In the genomic region with DNA sequence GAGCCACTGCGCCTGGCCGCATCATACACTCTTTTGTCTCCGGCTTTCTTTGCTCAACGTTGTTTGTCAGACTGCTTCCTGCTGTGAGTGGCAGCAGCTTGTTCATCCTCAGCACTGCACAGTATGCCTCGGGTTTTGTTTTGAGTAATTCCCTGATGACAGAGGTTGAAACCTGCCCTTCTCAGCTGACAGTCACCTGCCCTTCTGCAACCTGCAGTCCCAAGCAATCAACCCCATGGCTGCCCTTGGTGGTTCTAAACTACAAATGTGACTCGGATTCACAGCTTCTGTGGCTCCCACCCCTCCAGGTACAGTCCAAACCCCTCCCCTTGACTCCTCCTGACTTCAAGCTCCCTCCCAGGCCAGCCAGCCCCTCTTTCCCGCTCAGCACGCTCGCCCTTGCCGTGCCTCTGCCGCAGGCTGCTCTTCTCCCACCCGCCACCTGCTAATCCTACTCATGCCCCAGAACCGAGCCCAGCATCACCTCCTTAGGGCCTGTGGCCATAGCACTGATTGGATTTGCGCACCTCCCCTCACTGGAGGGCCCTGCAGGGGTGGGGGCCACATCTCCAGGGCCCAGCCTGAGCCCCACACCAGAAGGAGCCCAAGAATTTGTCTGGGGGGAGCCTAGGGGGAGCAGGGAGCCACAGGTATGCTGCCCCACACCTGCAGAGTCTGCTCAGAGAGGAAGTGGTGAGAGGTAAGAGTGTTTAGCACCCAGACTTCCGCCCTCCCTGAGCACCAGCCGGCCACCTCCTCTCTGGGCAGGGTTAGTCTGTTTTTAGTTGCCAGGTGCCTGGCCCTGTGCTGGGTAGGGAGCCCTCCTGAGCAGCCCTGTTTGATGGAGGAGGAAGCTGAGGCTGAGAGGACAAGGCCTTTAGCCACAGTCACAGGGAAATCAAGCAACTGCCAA, we compare ENCODE assay signal across 8 cellular contexts. TPM values are rescaled to one million over a fixed set of nuclear protein-coding genes. Genes with fewer than 3 reads are reported as not detected.
DNase-seq lines count a peak whose midpoint lies in the region; ATAC-seq and TF ChIP-seq lines count a peak whose summit lies in the region.

No MANE protein-coding gene starts in this region.

- DNase-seq in NCI-H2107 treated with DMSO at 0.1 percent for 48 hours (lab: John Stamatoyannopoulos, UW; ENCODE audit: unreplicated experiment): peak; percentile 92
- DNase-seq in NCI-H2107 (lab: John Stamatoyannopoulos, UW): no peak
- peak; percentile 96 for DNase-seq in NCI-H345 (lab: John Stamatoyannopoulos, UW)
- DNase-seq in activated T-helper 1 cell treated with Interleukin-2 at 50 U/mL for 16 hours (ENCODE audit: low read depth): peak; percentile 53
- DNase-seq in left lung: no peak
- peak; percentile 57 for DNase-seq in transverse colon
- DNase-seq in CD14-positive monocyte (ENCODE audit: low spot score): no peak

- H3K9me3 ChIP-seq in left lung: no peaks in the 10 kb centered on the region
- H3K9me3 ChIP-seq in transverse colon: no peaks in the 10 kb centered on the region

- no peak for TF ChIP-seq CTCF in left lung (IDR thresholded peaks at IDR 0.05)
- no peak for TF ChIP-seq CTCF in transverse colon (IDR thresholded peaks at IDR 0.05)
- no peak for TF ChIP-seq CTCF in CD14-positive monocyte (IDR thresholded peaks at IDR 0.05)

- WGBS in transverse colon (ENCODE audit: low coverage in 1 of 2), 2 donors: 52 to 57% methylated on average over 8 to 16 of the region's 16 CpGs

- H3K4me1 Mint-ChIP-seq in CD14-positive monocyte: peaks cover 42% of the 10 kb centered on the region

- H3K27ac ChIP-seq in left lung (peak overlapping the region; percentile 18 to 73), transverse colon (peak overlapping the region; percentile 94 to 98 (median 98))

- H3K36me3 Mint-ChIP-seq in CD14-positive monocyte: peaks cover 0 to 2% of the 10 kb centered on the region in 2 donors

- H3K27me3 ChIP-seq in left lung (no peaks in the 10 kb centered on the region), transverse colon (no peaks in the 10 kb centered on the region)

- no peak for TF ChIP-seq EP300 in transverse colon (IDR thresholded peaks at IDR 0.05; ENCODE audit: low read depth)

- no peaks in the 10 kb centered on the region for H3K36me3 ChIP-seq in left lung
- no peaks in the 10 kb centered on the region for H3K36me3 ChIP-seq in transverse colon

- H3K4me3 Mint-ChIP-seq in CD14-positive monocyte: peak overlapping the region in 1 of 2 donors; percentile 20

- ATAC-seq in HG02981 (IDR thresholded peaks at IDR 0.05; ENCODE audit: unreplicated experiment) (peak; percentile 79), left lung (no peak)

- H3K4me1 ChIP-seq in left lung (peaks cover 61 to 95% of the 10 kb centered on the region in 2 donors), transverse colon (peaks cover 97 to 100% (median 100%) of the 10 kb centered on the region in 4 donors)

- no peak for TF ChIP-seq POLR2A in transverse colon (IDR thresholded peaks at IDR 0.05)

- H3K4me3 ChIP-seq in left lung (no peak overlapping the region), transverse colon (peak overlapping the region in 1 of 4 donors; percentile 0)

- H3K27ac Mint-ChIP-seq in CD14-positive monocyte: peak overlapping the region in 1 of 7 donors; percentile 75

- in situ Hi-C loops in transverse colon (cut with MboI; ENCODE audit: low pct_ligation_motif_present in 1 of 4, low pct_unique_long_range_greater_than_20kb in 1 of 4, low sequenced_read_pairs in 3 of 4): loop anchor here in 1 of 4 donors (25.0 kb wide), 1 partner anchor 142 kb away; no protein-coding TSS in a partner anchor

- H3K27me3 Mint-ChIP-seq in CD14-positive monocyte (ENCODE audit: low read depth in 3 of 3): peaks cover 2 to 8% (median 7%) of the 10 kb centered on the region in 3 donors

- peaks cover 0 to 2% (median 0%) of the 10 kb centered on the region in 7 donors for H3K9me3 Mint-ChIP-seq in CD14-positive monocyte

- intact Hi-C loops in left lung (cut with DNase I): no loop called here
- intact Hi-C loops in transverse colon (cut with DNase I; ENCODE audit: low total_unique reads): no loop called here
- intact Hi-C loops in CD14-positive monocyte (cut with micrococcal nuclease): no loop called here

RNA-seq across cellular contexts. Expression of a gene that starts 10.1 kb away (rescaled TPM):
- total RNA-seq in left lung (10 to 100 TPM; 60.7 to 67.3 TPM), transverse colon (100 to 1,000 TPM in 2 of 4 donors, 10 to 100 TPM in 2; 77.0 to 230 (median 96.7) TPM)
- 1 to 10 TPM in 1 of 2 donors, under 1 TPM in 1; 0.86 to 2.3 TPM for polyA plus RNA-seq in CD14-positive monocyte

RNA-seq across cellular contexts. Expression of a gene that starts 33.0 kb away (rescaled TPM):
- total RNA-seq in left lung (10 to 100 TPM; 38.6 to 47.6 TPM), transverse colon (100 to 1,000 TPM in 1 of 4 donors, 10 to 100 TPM in 3; 20.6 to 249 (median 26.3) TPM)
- 10 to 100 TPM; 25.4 to 28.7 TPM for polyA plus RNA-seq in CD14-positive monocyte

RNA-seq across cellular contexts. Expression of a gene that starts 40.1 kb away (rescaled TPM):
- total RNA-seq in left lung (1 to 10 TPM; 3.8 to 6.7 TPM), transverse colon (1 to 10 TPM in 1 of 4 donors, not detected in 3; 4.6 TPM)
- under 1 TPM; 0.31 to 0.57 TPM for polyA plus RNA-seq in CD14-positive monocyte

RNA-seq across cellular contexts. Expression of a gene that starts 53.8 kb away (rescaled TPM):
- total RNA-seq in left lung (10 to 100 TPM; 62.5 to 89.9 TPM), transverse colon (10 to 100 TPM; 16.7 to 66.1 (median 47.3) TPM)
- 10 to 100 TPM in 1 of 2 donors, 1 to 10 TPM in 1; 8.9 to 10.3 TPM for polyA plus RNA-seq in CD14-positive monocyte

Comparison
In these comparisons a context has a peak if more than half of its experiments do, and no peak if none do; other contexts are left out.
1. DNase-seq: peak in NCI-H2107 treated with DMSO at 0.1 percent for 48 hours (single experiment), NCI-H345 (single experiment), activated T-helper 1 cell treated with Interleukin-2 at 50 U/mL for 16 hours (single experiment) and transverse colon (single experiment); none in NCI-H2107 (single experiment), left lung (0 of 2) and CD14-positive monocyte (single experiment).